9 cellular contexts compared by ENCODE assay signal in the genomic region with DNA sequence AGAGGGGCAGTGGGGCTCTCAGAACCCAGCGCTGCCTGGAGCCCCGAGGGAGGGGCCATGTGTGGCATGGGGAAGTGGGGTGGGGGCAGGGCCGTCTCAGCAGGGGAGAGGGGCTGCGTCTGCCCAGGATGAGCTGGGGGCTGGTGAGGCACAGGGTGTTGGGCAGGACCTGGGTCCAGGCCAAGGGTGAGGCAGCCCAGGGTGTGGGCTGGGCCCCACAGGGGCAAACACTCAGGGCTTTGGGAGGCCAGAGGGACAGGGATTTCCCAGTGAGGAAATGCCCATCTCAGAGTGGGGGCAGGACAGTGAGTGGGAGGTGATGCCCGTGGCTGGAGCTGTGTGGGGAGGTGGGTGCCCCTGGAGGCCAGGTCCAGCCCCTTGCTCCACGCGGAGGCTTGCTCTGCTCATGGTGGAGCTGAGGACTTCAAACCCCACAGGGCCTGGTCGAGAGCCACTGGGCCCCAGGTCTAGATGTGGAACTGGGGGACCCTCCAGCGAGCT. TPM values are rescaled to one million over a fixed set of nuclear protein-coding genes. Genes with fewer than 3 reads are reported as not detected.
DNase-seq lines count a peak whose midpoint lies in the region; ATAC-seq and TF ChIP-seq lines count a peak whose summit lies in the region.
"Had no signal": no experiment of that assay in that cellular context is flagged by ENCODE, and none has a peak within 500 bp of the region (broad histone marks: within the 10 kb centered on the region; RNA-seq: fewer than 3 reads in every experiment).

No MANE protein-coding gene starts in this region.

- H3K27ac ChIP-seq in cardiac muscle cell (peak overlapping the region; percentile 61), epithelial cell of prostate (peak overlapping the region; percentile 99), muscle layer of colon (ENCODE audit: low read depth, low read length) (peak overlapping the region; percentile 73), Karpas-422 (ENCODE audit: low read length) (no peak overlapping the region), SJCRH30 (no peak overlapping the region)

- TF ChIP-seq CTCF in cardiac muscle cell (IDR thresholded peaks at IDR 0.05; ENCODE audit: low read depth, low read length), result no peak

- no peaks in the 10 kb centered on the region for H3K27me3 ChIP-seq in cardiac muscle cell
- H3K27me3 ChIP-seq in muscle layer of colon (ENCODE audit: control insufficient read depth in 1 of 2, insufficient read depth in 2 of 2, low read length in 2 of 2), result no peaks in the 10 kb centered on the region
- H3K27me3 ChIP-seq in Karpas-422 (ENCODE audit: low read length), result no peaks in the 10 kb centered on the region
- H3K27me3 ChIP-seq in SJCRH30, result no peaks in the 10 kb centered on the region

- no peak overlapping the region for H3K4me2 ChIP-seq in Karpas-422 (ENCODE audit: low read depth, low read length, poor library complexity, severe bottlenecking)

- H3K9ac ChIP-seq in muscle layer of colon (ENCODE audit: low read length) (no peak overlapping the region), Karpas-422 (ENCODE audit: low read length) (no peak overlapping the region)

- ATAC-seq in Right ventricle myocardium inferior, result no peak
- no peak for ATAC-seq in GM19328 (IDR thresholded peaks at IDR 0.05; ENCODE audit: unreplicated experiment)
- ATAC-seq in HG02938 (IDR thresholded peaks at IDR 0.05; ENCODE audit: unreplicated experiment), result no peak

- no peaks in the 10 kb centered on the region for H3K79me2 ChIP-seq in Karpas-422 (ENCODE audit: low read length)

- H3K4me1 ChIP-seq in cardiac muscle cell (ENCODE audit: low read depth) (peaks cover 57% of the 10 kb centered on the region), muscle layer of colon (ENCODE audit: insufficient read depth, low read length) (peaks cover 65% of the 10 kb centered on the region), Karpas-422 (ENCODE audit: low read length) (peaks cover 55% of the 10 kb centered on the region), SJCRH30 (peaks cover 34% of the 10 kb centered on the region)

- peaks cover 22% of the 10 kb centered on the region; the same call in 1 of the 2 replicates for H4K20me1 ChIP-seq in Karpas-422 (ENCODE audit: insufficient read depth, low read depth, low read length)

- intact Hi-C loops in Right ventricle myocardium inferior (cut with DNase I), result no loop called here

- peak in 1 of 2 donors; percentile 29 for DNase-seq in cardiac muscle cell (ENCODE audit: low read depth in 1 of 2, low spot score in 1 of 2)
- DNase-seq in Right ventricle myocardium inferior (ENCODE audit: missing footprints), result no peak
- DNase-seq in epithelial cell of prostate (ENCODE audit: low read depth, low spot score), result no peak
- no peak for DNase-seq in Karpas-422
- DNase-seq in SJCRH30, result no peak
- DNase-seq: activated CD4-positive, alpha-beta T cell treated with anti-CD3 and anti-CD28 coated beads, Interleukin-2, amount 50 U/mL, for 48 hours had no signal

- H3K9me2 ChIP-seq in Karpas-422 (replicated peaks; ENCODE audit: insufficient read depth, low read length), result no peaks in the 10 kb centered on the region

- no peaks in the 10 kb centered on the region for H3K36me3 ChIP-seq in cardiac muscle cell
- no peaks in the 10 kb centered on the region for H3K36me3 ChIP-seq in muscle layer of colon (ENCODE audit: insufficient read depth, low read length)
- H3K36me3 ChIP-seq in Karpas-422 (ENCODE audit: insufficient read depth, low read length), result no peaks in the 10 kb centered on the region
- peaks cover 34% of the 10 kb centered on the region for H3K36me3 ChIP-seq in SJCRH30

- H3K9me3 ChIP-seq in cardiac muscle cell (ENCODE audit: low read depth) (no peaks in the 10 kb centered on the region), muscle layer of colon (ENCODE audit: low read length) (no peaks in the 10 kb centered on the region), Karpas-422 (ENCODE audit: low read length) (no peaks in the 10 kb centered on the region), SJCRH30 (replicated peaks) (no peaks in the 10 kb centered on the region)

- H2AFZ ChIP-seq in Karpas-422 (ENCODE audit: low read length), result no peak overlapping the region

- H3K4me3 ChIP-seq in cardiac muscle cell, result no peak overlapping the region
- no peak overlapping the region for H3K4me3 ChIP-seq in muscle layer of colon (ENCODE audit: low read depth in 1 of 2, low read length in 2 of 2)
- H3K4me3 ChIP-seq in Karpas-422 (ENCODE audit: low read length), result no peak overlapping the region
- H3K4me3 ChIP-seq in SJCRH30, result no peak overlapping the region

RNA-seq across cellular contexts. Expression of a gene that starts 5.4 kb away (rescaled TPM):
- total RNA-seq in cardiac muscle cell, result 142 and 195 TPM in 2 replicates
- polyA plus RNA-seq in cardiac muscle cell, result 77.0 and 83.2 TPM in 2 replicates
- total RNA-seq in Right ventricle myocardium inferior, result 70.6 TPM
- total RNA-seq in Karpas-422 (2014; rRNA removed; shearing (Covaris generic); ENCODE audit: low replicate concordance), result 2.6 and 7.8 TPM in 2 replicates
- total RNA-seq in SJCRH30 (2014; rRNA removed; shearing (Covaris generic)), result 104 and 109 TPM in 2 replicates

RNA-seq across cellular contexts. Expression of a gene that starts 24.7 kb away (rescaled TPM):
- total RNA-seq in cardiac muscle cell (7.0 and 7.9 TPM in 2 replicates), Right ventricle myocardium inferior (1.7 TPM)
- polyA plus RNA-seq in cardiac muscle cell, result 10.6 and 13.3 TPM in 2 replicates
- 0.90 and 2.7 TPM in 2 replicates for total RNA-seq in Karpas-422 (2014; rRNA removed; shearing (Covaris generic); ENCODE audit: low replicate concordance)
- 0.08 and 0.18 TPM in 2 replicates for total RNA-seq in SJCRH30 (2014; rRNA removed; shearing (Covaris generic))

RNA-seq across cellular contexts. Expression of a gene that starts 31.9 kb away (rescaled TPM):
- 0.49 and 0.63 TPM in 2 replicates for total RNA-seq in cardiac muscle cell
- 0.12 TPM in 1 of 2 replicates, not detected in the other for polyA plus RNA-seq in cardiac muscle cell
- total RNA-seq in Right ventricle myocardium inferior, result 10.0 TPM
- total RNA-seq in Karpas-422 (2014; rRNA removed; shearing (Covaris generic); ENCODE audit: low replicate concordance), result 6.4 and 15.8 TPM in 2 replicates
- total RNA-seq in SJCRH30 (2014; rRNA removed; shearing (Covaris generic)), result 3.2 and 4.2 TPM in 2 replicates

RNA-seq across cellular contexts. Expression of a gene that starts 40.6 kb away (rescaled TPM):
- total RNA-seq in cardiac muscle cell (45.5 and 52.1 TPM in 2 replicates), Right ventricle myocardium inferior (18.2 TPM)
- polyA plus RNA-seq in cardiac muscle cell, result 61.5 and 67.1 TPM in 2 replicates
- 45.4 and 110 TPM in 2 replicates for total RNA-seq in Karpas-422 (2014; rRNA removed; shearing (Covaris generic); ENCODE audit: low replicate concordance)
- 52.0 and 54.0 TPM in 2 replicates for total RNA-seq in SJCRH30 (2014; rRNA removed; shearing (Covaris generic))

RNA-seq across cellular contexts. Expression of a gene that starts 41.0 kb away (rescaled TPM):
- total RNA-seq in cardiac muscle cell (78.6 and 88.4 TPM in 2 replicates), Right ventricle myocardium inferior (42.4 TPM)
- polyA plus RNA-seq in cardiac muscle cell, result 39.8 and 41.4 TPM in 2 replicates
- total RNA-seq in Karpas-422 (2014; rRNA removed; shearing (Covaris generic); ENCODE audit: low replicate concordance), result 32.9 and 78.0 TPM in 2 replicates
- 51.6 and 60.6 TPM in 2 replicates for total RNA-seq in SJCRH30 (2014; rRNA removed; shearing (Covaris generic))

Comparison
In these comparisons a context has a peak if more than half of its experiments do, and no peak if none do; other contexts are left out.
1. H3K27ac ChIP-seq: peak in cardiac muscle cell (single experiment), epithelial cell of prostate (single experiment) and muscle layer of colon (single experiment); none in Karpas-422 (single experiment) and SJCRH30 (single experiment).